1 cellular context compared by ENCODE assay signal in genomic region chrX:1531106-1531890, GRCh38.
TF ChIP-seq lines count a peak whose summit lies in the region.

No MANE protein-coding gene starts in this region.

TF ChIP-seq in GM12878, 131 proteins besides CTCF, POLR2A, EP300 and RAD21 (continued from another document):
- TF ChIP-seq, protein P1, sequence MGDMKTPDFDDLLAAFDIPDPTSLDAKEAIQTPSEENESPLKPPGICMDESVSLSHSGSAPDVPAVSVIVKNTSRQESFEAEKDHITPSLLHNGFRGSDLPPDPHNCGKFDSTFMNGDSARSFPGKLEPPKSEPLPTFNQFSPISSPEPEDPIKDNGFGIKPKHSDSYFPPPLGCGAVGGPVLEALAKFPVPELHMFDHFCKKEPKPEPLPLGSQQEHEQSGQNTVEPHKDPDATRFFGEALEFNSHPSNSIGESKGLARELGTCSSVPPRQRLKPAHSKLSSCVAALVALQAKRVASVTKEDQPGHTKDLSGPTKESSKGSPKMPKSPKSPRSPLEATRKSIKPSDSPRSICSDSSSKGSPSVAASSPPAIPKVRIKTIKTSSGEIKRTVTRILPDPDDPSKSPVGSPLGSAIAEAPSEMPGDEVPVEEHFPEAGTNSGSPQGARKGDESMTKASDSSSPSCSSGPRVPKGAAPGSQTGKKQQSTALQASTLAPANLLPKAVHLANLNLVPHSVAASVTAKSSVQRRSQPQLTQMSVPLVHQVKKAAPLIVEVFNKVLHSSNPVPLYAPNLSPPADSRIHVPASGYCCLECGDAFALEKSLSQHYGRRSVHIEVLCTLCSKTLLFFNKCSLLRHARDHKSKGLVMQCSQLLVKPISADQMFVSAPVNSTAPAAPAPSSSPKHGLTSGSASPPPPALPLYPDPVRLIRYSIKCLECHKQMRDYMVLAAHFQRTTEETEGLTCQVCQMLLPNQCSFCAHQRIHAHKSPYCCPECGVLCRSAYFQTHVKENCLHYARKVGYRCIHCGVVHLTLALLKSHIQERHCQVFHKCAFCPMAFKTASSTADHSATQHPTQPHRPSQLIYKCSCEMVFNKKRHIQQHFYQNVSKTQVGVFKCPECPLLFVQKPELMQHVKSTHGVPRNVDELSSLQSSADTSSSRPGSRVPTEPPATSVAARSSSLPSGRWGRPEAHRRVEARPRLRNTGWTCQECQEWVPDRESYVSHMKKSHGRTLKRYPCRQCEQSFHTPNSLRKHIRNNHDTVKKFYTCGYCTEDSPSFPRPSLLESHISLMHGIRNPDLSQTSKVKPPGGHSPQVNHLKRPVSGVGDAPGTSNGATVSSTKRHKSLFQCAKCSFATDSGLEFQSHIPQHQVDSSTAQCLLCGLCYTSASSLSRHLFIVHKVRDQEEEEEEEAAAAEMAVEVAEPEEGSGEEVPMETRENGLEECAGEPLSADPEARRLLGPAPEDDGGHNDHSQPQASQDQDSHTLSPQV (IDR thresholded peaks at IDR 0.05), result no peak
- TF ChIP-seq, protein P2, sequence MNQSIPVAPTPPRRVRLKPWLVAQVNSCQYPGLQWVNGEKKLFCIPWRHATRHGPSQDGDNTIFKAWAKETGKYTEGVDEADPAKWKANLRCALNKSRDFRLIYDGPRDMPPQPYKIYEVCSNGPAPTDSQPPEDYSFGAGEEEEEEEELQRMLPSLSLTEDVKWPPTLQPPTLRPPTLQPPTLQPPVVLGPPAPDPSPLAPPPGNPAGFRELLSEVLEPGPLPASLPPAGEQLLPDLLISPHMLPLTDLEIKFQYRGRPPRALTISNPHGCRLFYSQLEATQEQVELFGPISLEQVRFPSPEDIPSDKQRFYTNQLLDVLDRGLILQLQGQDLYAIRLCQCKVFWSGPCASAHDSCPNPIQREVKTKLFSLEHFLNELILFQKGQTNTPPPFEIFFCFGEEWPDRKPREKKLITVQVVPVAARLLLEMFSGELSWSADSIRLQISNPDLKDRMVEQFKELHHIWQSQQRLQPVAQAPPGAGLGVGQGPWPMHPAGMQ (IDR thresholded peaks at IDR 0.05; ENCODE audit: borderline replicate concordance), result no peak
